ENCODE assay signal across 18 cellular contexts in genomic region chr1:94846286-94846685, GRCh38. TPM values are rescaled to one million over a fixed set of nuclear protein-coding genes. Genes with fewer than 3 reads are reported as not detected.
DNase-seq lines count a peak whose midpoint lies in the region; ATAC-seq and TF ChIP-seq lines count a peak whose summit lies in the region.
"Had no signal": no experiment of that assay in that cellular context is flagged by ENCODE, and none has a peak within 500 bp of the region (broad histone marks: within the 10 kb centered on the region; RNA-seq: fewer than 3 reads in every experiment).

No MANE protein-coding gene starts in this region.

- intact Hi-C loops in left ventricle myocardium inferior (cut with micrococcal nuclease) = no loop called here
- intact Hi-C loops in left ventricle myocardium superior (cut with micrococcal nuclease) = no loop called here
- intact Hi-C loops in mucosa of descending colon (cut with DNase I, micrococcal nuclease) = no loop called here

- H3K4me1 ChIP-seq in left ventricle myocardium inferior (peaks cover 17% of the 10 kb centered on the region), mucosa of descending colon (ENCODE audit: low read depth) (no peaks in the 10 kb centered on the region)
- H3K4me1 ChIP-seq: BE2C; BLaER1 treated with 17β-estradiol and CSF1 and Interleukin-3, amounts not matched to agents 10 nM and 100 nM had no signal

- H3K36me3 ChIP-seq in left ventricle myocardium inferior (no peaks in the 10 kb centered on the region), mucosa of descending colon (ENCODE audit: low read depth) (peaks cover 5% of the 10 kb centered on the region)
- H3K36me3 ChIP-seq: BE2C; BLaER1 treated with 17β-estradiol and CSF1 and Interleukin-3, amounts not matched to agents 10 nM and 100 nM had no signal

- no peak for DNase-seq in left ventricle myocardium inferior
- no peak for DNase-seq in left ventricle myocardium superior
- peak; percentile 47 for DNase-seq in fibroblast of pulmonary artery (ENCODE audit: low read depth)
- peak; percentile 98 for DNase-seq in retinal pigment epithelial cell (ENCODE audit: low read depth)
- DNase-seq in SIG-M5 (lab: John Stamatoyannopoulos, UW) = no peak
- no peak for DNase-seq in mucosa of descending colon
- DNase-seq: BE2C; CD4-positive, alpha-beta T cell; CD8-positive, alpha-beta memory T cell; DMS 273 treated with DMSO at 0.1 percent for 48 hours; DMS53; DMS79 treated with DMSO at 0.1 percent for 48 hours; GF-D8; GM23248; H7; HCEC 1CT had no signal

- H3K27me3 ChIP-seq in left ventricle myocardium inferior (ENCODE audit: low read depth) = no peaks in the 10 kb centered on the region
- H3K27me3 ChIP-seq: BE2C; BLaER1 treated with 17β-estradiol and CSF1 and Interleukin-3, amounts not matched to agents 10 nM and 100 nM had no signal

- no peak for TF ChIP-seq CTCF in left ventricle myocardium inferior (IDR thresholded peaks at IDR 0.05; ENCODE audit: borderline replicate concordance)
- TF ChIP-seq CTCF in fibroblast of pulmonary artery (IDR thresholded peaks at IDR 0.05; ENCODE audit: low read length, missing control alignments) = no peak
- TF ChIP-seq CTCF in retinal pigment epithelial cell (conservative IDR thresholded peaks at IDR 0.05; ENCODE audit: low read depth, low read length) = no peak
- TF ChIP-seq CTCF in mucosa of descending colon (IDR thresholded peaks at IDR 0.05) = no peak

- ATAC-seq in left ventricle myocardium superior (no peak), mucosa of descending colon (no peak)

- H3K9me3 ChIP-seq in left ventricle myocardium inferior (replicated peaks) = no peaks in the 10 kb centered on the region
- no peaks in the 10 kb centered on the region for H3K9me3 ChIP-seq in mucosa of descending colon
- H3K9me3 ChIP-seq: BE2C; BLaER1 treated with 17β-estradiol and CSF1 and Interleukin-3, amounts not matched to agents 10 nM and 100 nM had no signal

- H3K27ac ChIP-seq in left ventricle myocardium inferior (replicated peaks) = peak overlapping the region; percentile 61
- H3K27ac ChIP-seq: 22Rv1; BLaER1 treated with 17β-estradiol and CSF1 and Interleukin-3, amounts not matched to agents 10 nM and 100 nM; GM23248 had no signal

- H3K4me3 ChIP-seq in left ventricle myocardium inferior (no peak overlapping the region), fibroblast of pulmonary artery (replicated peaks; ENCODE audit: low read depth, low read length) (no peak overlapping the region), retinal pigment epithelial cell (ENCODE audit: low read length) (no peak overlapping the region), mucosa of descending colon (no peak overlapping the region)
- H3K4me3 ChIP-seq: BLaER1 treated with 17β-estradiol and CSF1 and Interleukin-3, amounts not matched to agents 10 nM and 100 nM; GM23248 had no signal

RNA-seq across cellular contexts. Expression of gene SLC44A3, which starts 26.1 kb away (rescaled TPM):
- total RNA-seq in left ventricle myocardium inferior (5.9 TPM), left ventricle myocardium superior (3.0 TPM), mucosa of descending colon (10 to 100 TPM; 37.4 to 89.1 (median 49.5) TPM)

Comparison
In these comparisons a context has a peak if more than half of its experiments do, and no peak if none do; other contexts are left out.
1. DNase-seq: peak in fibroblast of pulmonary artery (single experiment) and retinal pigment epithelial cell (single experiment); none in left ventricle myocardium inferior (single experiment), left ventricle myocardium superior (single experiment), SIG-M5 (single experiment) and mucosa of descending colon (0 of 3).